In genomic region chr13:66714795-66715194, GRCh38 we compare ENCODE assay signal across 16 cellular contexts.
DNase-seq lines count a peak whose midpoint lies in the region; ATAC-seq and TF ChIP-seq lines count a peak whose summit lies in the region.
"Had no signal": no experiment of that assay in that cellular context is flagged by ENCODE, and none has a peak within 500 bp of the region (broad histone marks: within the 10 kb centered on the region; RNA-seq: fewer than 3 reads in every experiment).

No MANE protein-coding gene starts in this region.

- H3K27me3 Mint-ChIP-seq in chondrocyte (ENCODE audit: low read depth) (no peaks in the 10 kb centered on the region), progenitor cell of endocrine pancreas (no peaks in the 10 kb centered on the region), glutamatergic neuron (ENCODE audit: unreplicated experiment) (no peaks in the 10 kb centered on the region)
- H3K27me3 Mint-ChIP-seq: activated naive CD8-positive, alpha-beta T cell treated with anti-CD3 and anti-CD28 coated beads, Interleukin-2, amount 10 ng/mL, durations not matched to agents 7 days and 5 days; CD4-positive, alpha-beta T cell had no signal

- DNase-seq in DND-41: no peak
- no peak for DNase-seq in LNCaP clone FGC (ENCODE audit: low read depth)
- no peak for DNase-seq in chondrocyte (ENCODE audit: low spot score)
- no peak for DNase-seq in progenitor cell of endocrine pancreas (ENCODE audit: low spot score, unreplicated experiment)
- no peak for DNase-seq in NCI-H748 treated with DMSO at 0.1 percent for 48 hours (lab: John Stamatoyannopoulos, UW)
- DNase-seq in glutamatergic neuron: no peak
- DNase-seq in COR-L47 (lab: John Stamatoyannopoulos, UW): no peak
- DNase-seq: activated naive CD8-positive, alpha-beta T cell treated with anti-CD3 and anti-CD28 coated beads, Interleukin-2, amount 10 ng/mL, durations not matched to agents 7 days and 5 days; activated T-cell treated with anti-CD3 and anti-CD28 coated beads for 4 hours; CD4-positive, alpha-beta T cell; IMR-90; kidney glomerular epithelial cell; mucosa of descending colon; RPMI8226 had no signal

- no peaks in the 10 kb centered on the region for H3K4me1 ChIP-seq in DND-41 (ENCODE audit: insufficient read depth, low read length)

- H3K4me2 ChIP-seq in DND-41 (ENCODE audit: insufficient read depth, low read length): no peak overlapping the region

- H3K79me2 ChIP-seq in DND-41 (ENCODE audit: insufficient read depth, low read length): no peaks in the 10 kb centered on the region

- H3K27ac Mint-ChIP-seq in chondrocyte (ENCODE audit: unreplicated experiment) (no peak overlapping the region), progenitor cell of endocrine pancreas (no peak overlapping the region), glutamatergic neuron (ENCODE audit: unreplicated experiment) (no peak overlapping the region)
- H3K27ac Mint-ChIP-seq: activated naive CD8-positive, alpha-beta T cell treated with anti-CD3 and anti-CD28 coated beads, Interleukin-2, amount 10 ng/mL, durations not matched to agents 7 days and 5 days; CD4-positive, alpha-beta T cell; T-helper 1 cell treated with Interleukin-12 subunit alpha and Interleukin-12 subunit beta and Interleukin-4 antibody, amounts not matched to agents 30 μg/mL and 1 μg/mL, for 36 hours had no signal

- H3K36me3 Mint-ChIP-seq in chondrocyte (ENCODE audit: low read depth) (no peaks in the 10 kb centered on the region), progenitor cell of endocrine pancreas (ENCODE audit: insufficient read depth) (no peaks in the 10 kb centered on the region), glutamatergic neuron (ENCODE audit: unreplicated experiment) (no peaks in the 10 kb centered on the region)
- H3K36me3 Mint-ChIP-seq: activated naive CD8-positive, alpha-beta T cell treated with anti-CD3 and anti-CD28 coated beads, Interleukin-2, amount 10 ng/mL, durations not matched to agents 7 days and 5 days had no signal

- no peaks in the 10 kb centered on the region for H4K20me1 ChIP-seq in DND-41 (ENCODE audit: insufficient read depth, low read length)

- H3K36me3 ChIP-seq in DND-41 (ENCODE audit: insufficient read depth, low read length): no peaks in the 10 kb centered on the region
- H3K36me3 ChIP-seq: thoracic aorta had no signal

- H3K9me3 ChIP-seq in DND-41 (ENCODE audit: insufficient read depth, low read length, severe bottlenecking): no peaks in the 10 kb centered on the region
- H3K9me3 ChIP-seq: mucosa of descending colon, thoracic aorta had no signal

- ATAC-seq in DND-41 (ENCODE audit: insufficient read depth, low read depth): no peak
- ATAC-seq: mucosa of descending colon had no signal

- H3K4me3 ChIP-seq in DND-41 (ENCODE audit: low read depth in 1 of 2, low read length in 2 of 2): no peak overlapping the region
- no peak overlapping the region for H3K4me3 ChIP-seq in LNCaP clone FGC (ENCODE audit: low read depth, low read length)
- H3K4me3 ChIP-seq: mucosa of descending colon, thoracic aorta had no signal

- H3K4me1 Mint-ChIP-seq in chondrocyte (ENCODE audit: low read depth): no peaks in the 10 kb centered on the region
- peaks cover 7% of the 10 kb centered on the region for H3K4me1 Mint-ChIP-seq in progenitor cell of endocrine pancreas (ENCODE audit: low read depth)
- no peaks in the 10 kb centered on the region for H3K4me1 Mint-ChIP-seq in glutamatergic neuron (ENCODE audit: low read depth, unreplicated experiment)
- H3K4me1 Mint-ChIP-seq: activated naive CD8-positive, alpha-beta T cell treated with anti-CD3 and anti-CD28 coated beads, Interleukin-2, amount 10 ng/mL, durations not matched to agents 7 days and 5 days had no signal

- no peak overlapping the region for H2AFZ ChIP-seq in DND-41 (ENCODE audit: low read depth, low read length)

- no peaks in the 10 kb centered on the region for H3K27me3 ChIP-seq in DND-41 (ENCODE audit: insufficient read depth, low read length, poor library complexity)

- peak; percentile 34 for TF ChIP-seq CTCF in DND-41 (IDR thresholded peaks at IDR 0.05; ENCODE audit: borderline replicate concordance, extremely low read depth, low read length, poor library complexity, severe bottlenecking)
- peak; percentile 22; the same call in 1 of the 2 replicates for TF ChIP-seq CTCF in LNCaP clone FGC (IDR thresholded peaks at IDR 0.05; ENCODE audit: control insufficient read depth, extremely low read depth, insufficient read depth)
- TF ChIP-seq CTCF in chondrocyte (IDR thresholded peaks at IDR 0.05): peak; percentile 66
- TF ChIP-seq CTCF in progenitor cell of endocrine pancreas (IDR thresholded peaks at IDR 0.05; ENCODE audit: unreplicated experiment): peak; percentile 20
- no peak for TF ChIP-seq CTCF in glutamatergic neuron (IDR thresholded peaks at IDR 0.05; ENCODE audit: partially characterized antibody, unreplicated experiment)

- no peaks in the 10 kb centered on the region for H3K9me3 Mint-ChIP-seq in chondrocyte (ENCODE audit: low read depth)
- no peaks in the 10 kb centered on the region for H3K9me3 Mint-ChIP-seq in progenitor cell of endocrine pancreas (ENCODE audit: low read depth)
- H3K9me3 Mint-ChIP-seq in glutamatergic neuron (ENCODE audit: unreplicated experiment): no peaks in the 10 kb centered on the region
- H3K9me3 Mint-ChIP-seq: activated naive CD8-positive, alpha-beta T cell treated with anti-CD3 and anti-CD28 coated beads, Interleukin-2, amount 10 ng/mL, durations not matched to agents 7 days and 5 days; T-helper 1 cell treated with Interleukin-12 subunit alpha and Interleukin-12 subunit beta and Interleukin-4 antibody, amounts not matched to agents 30 μg/mL and 1 μg/mL, for 36 hours had no signal

- H3K4me3 Mint-ChIP-seq in chondrocyte (ENCODE audit: unreplicated experiment) (no peak overlapping the region), progenitor cell of endocrine pancreas (ENCODE audit: low read depth) (no peak overlapping the region), glutamatergic neuron (ENCODE audit: unreplicated experiment) (no peak overlapping the region)
- H3K4me3 Mint-ChIP-seq: activated naive CD8-positive, alpha-beta T cell treated with anti-CD3 and anti-CD28 coated beads, Interleukin-2, amount 10 ng/mL, durations not matched to agents 7 days and 5 days; CD4-positive, alpha-beta T cell; T-helper 1 cell treated with Interleukin-12 subunit alpha and Interleukin-12 subunit beta and Interleukin-4 antibody, amounts not matched to agents 30 μg/mL and 1 μg/mL, for 36 hours had no signal

- no peak overlapping the region for H3K27ac ChIP-seq in DND-41 (ENCODE audit: low read length)
- H3K27ac ChIP-seq: thoracic aorta had no signal

- H3K9ac ChIP-seq in DND-41 (ENCODE audit: low read depth, low read length): no peak overlapping the region
